In the genomic region with DNA sequence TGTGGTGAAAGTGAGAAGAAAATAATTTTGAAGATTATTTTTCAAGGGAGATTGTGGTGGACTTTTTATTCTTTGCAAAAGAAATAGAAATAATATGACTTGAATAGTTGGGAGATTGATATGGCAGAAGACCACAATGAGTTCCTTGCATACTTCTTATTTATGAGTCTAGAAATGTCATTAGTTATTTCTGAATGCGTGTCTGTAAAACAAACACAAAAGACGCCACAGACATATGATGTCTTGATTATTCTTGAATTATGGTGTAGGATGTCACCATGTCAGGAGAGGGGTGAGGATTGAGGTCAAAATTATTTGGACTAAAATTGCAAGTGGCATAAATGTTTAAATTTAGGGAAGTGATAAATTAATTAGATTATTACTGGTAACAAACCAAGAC, we compare ENCODE assay signal across 9 cellular contexts.
"Had no signal": no experiment of that assay in that cellular context is flagged by ENCODE, and none has a peak within 500 bp of the region (broad histone marks: within the 10 kb centered on the region; RNA-seq: fewer than 3 reads in every experiment).

No MANE protein-coding gene starts in this region.

- FAIRE-seq: HepG2, HTR-8/SVneo, K562 had no signal

- DNase-seq: IMR-90, KBM-7, KG1 had no signal

- H3K4me1 Mint-ChIP-seq: IgD-negative memory B cell had no signal

- ATAC-seq: HepG2, K562 had no signal

- H3K27ac ChIP-seq: HL-60, KMS-11 had no signal

- H3K27me3 Mint-ChIP-seq: IgD-negative memory B cell had no signal

- H3K4me2 ChIP-seq: KMS-11 had no signal

- H3K9ac ChIP-seq: KMS-11 had no signal

- H3K4me3 ChIP-seq: K562 had no signal

- H3K36me3 Mint-ChIP-seq: IgD-negative memory B cell had no signal

- H3K27ac Mint-ChIP-seq: IgD-negative memory B cell had no signal
